Comparison of ENCODE assay signal across 1 cellular context in genomic region chr1:41382531-41383090, GRCh38.
TF ChIP-seq lines count a peak whose summit lies in the region.

No MANE protein-coding gene starts in this region.

TF ChIP-seq in GM12878, 131 proteins besides CTCF, POLR2A, EP300 and RAD21 (continued from another document):
- no peak for TF ChIP-seq PRDM15 (CRISPR knock-in tag; IDR thresholded peaks at IDR 0.05)
- no peak for TF ChIP-seq ZNF384 (IDR thresholded peaks at IDR 0.05; ENCODE audit: borderline replicate concordance, low read depth, low read length)
